Comparison of ENCODE assay signal across 8 cellular contexts in genomic region chr9:21831841-21832509, GRCh38. TPM values are rescaled to one million over a fixed set of nuclear protein-coding genes. Genes with fewer than 3 reads are reported as not detected.
DNase-seq lines count a peak whose midpoint lies in the region; ATAC-seq and TF ChIP-seq lines count a peak whose summit lies in the region.

No MANE protein-coding gene starts in this region.

- H3K36me3 ChIP-seq in SJSA1: peaks cover 25% of the 10 kb centered on the region
- H3K36me3 ChIP-seq in suprapubic skin: peaks cover 49% of the 10 kb centered on the region

- no peak for TF ChIP-seq POLR2A in suprapubic skin (IDR thresholded peaks at IDR 0.05)

- in situ Hi-C loops in G401 (cut with HindIII; ENCODE audit: low sequenced_read_pairs): no loop called here

- H3K4me1 ChIP-seq in SJSA1 (replicated peaks) (peaks cover 40% of the 10 kb centered on the region), suprapubic skin (peaks cover 8% of the 10 kb centered on the region)

- peak; percentile 37 for DNase-seq in activated naive CD4-positive, alpha-beta T cell treated with Interleukin-2 at 50 U/mL for 16 hours
- no peak for DNase-seq in activated naive CD4-positive, alpha-beta T cell (lab: John Stamatoyannopoulos, UW)
- peak; percentile 74 to 80 for DNase-seq in SJSA1 (ENCODE audit: low read depth in 1 of 2, low spot score in 2 of 2)
- DNase-seq in fibroblast of the conjunctiva (ENCODE audit: low read depth): peak; percentile 43
- DNase-seq in suprapubic skin (ENCODE audit: low spot score in 2 of 2): no peak
- DNase-seq in NCI-H1048 (lab: John Stamatoyannopoulos, UW): no peak
- no peak for DNase-seq in G401 (ENCODE audit: low spot score)

- H3K27me3 ChIP-seq in SJSA1 (replicated peaks) (no peaks in the 10 kb centered on the region), suprapubic skin (no peaks in the 10 kb centered on the region)

- H3K9me3 ChIP-seq in SJSA1 (replicated peaks): no peaks in the 10 kb centered on the region
- H3K9me3 ChIP-seq in suprapubic skin: no peaks in the 10 kb centered on the region

- H3K27ac ChIP-seq in SJSA1 (peak overlapping the region; percentile 80), suprapubic skin (peak overlapping the region; percentile 28)

- no peak for TF ChIP-seq EP300 in suprapubic skin (IDR thresholded peaks at IDR 0.05)

- WGBS in suprapubic skin: 30% methylated on average over 8 of the region's 8 CpGs

- no peak overlapping the region for H3K4me3 ChIP-seq in SJSA1
- no peak overlapping the region for H3K4me3 ChIP-seq in suprapubic skin

- ATAC-seq in HG02943 (IDR thresholded peaks at IDR 0.05; ENCODE audit: low read depth, unreplicated experiment): peak; percentile 53

- TF ChIP-seq CTCF in suprapubic skin (IDR thresholded peaks at IDR 0.05): no peak

RNA-seq across cellular contexts. Expression of gene MTAP, which starts 29.5 kb away (rescaled TPM):
- 5.9 and 20.3 TPM in 2 replicates for total RNA-seq in SJSA1 (2014; rRNA removed; shearing (Covaris generic))
- total RNA-seq in suprapubic skin: 10 to 100 TPM; 15.2 to 24.9 (median 22.1) TPM
- 15.1 and 17.4 TPM in 2 replicates for total RNA-seq in G401 (2014; rRNA removed; shearing (Covaris generic))

Comparison
In these comparisons a context has a peak if more than half of its experiments do, and no peak if none do; other contexts are left out.
1. DNase-seq: peak in activated naive CD4-positive, alpha-beta T cell treated with Interleukin-2 at 50 U/mL for 16 hours (single experiment), SJSA1 (2 of 2) and fibroblast of the conjunctiva (single experiment); none in activated naive CD4-positive, alpha-beta T cell (0 of 4), suprapubic skin (0 of 2), NCI-H1048 (single experiment) and G401 (single experiment).